8 cellular contexts compared by ENCODE assay signal in the genomic region with DNA sequence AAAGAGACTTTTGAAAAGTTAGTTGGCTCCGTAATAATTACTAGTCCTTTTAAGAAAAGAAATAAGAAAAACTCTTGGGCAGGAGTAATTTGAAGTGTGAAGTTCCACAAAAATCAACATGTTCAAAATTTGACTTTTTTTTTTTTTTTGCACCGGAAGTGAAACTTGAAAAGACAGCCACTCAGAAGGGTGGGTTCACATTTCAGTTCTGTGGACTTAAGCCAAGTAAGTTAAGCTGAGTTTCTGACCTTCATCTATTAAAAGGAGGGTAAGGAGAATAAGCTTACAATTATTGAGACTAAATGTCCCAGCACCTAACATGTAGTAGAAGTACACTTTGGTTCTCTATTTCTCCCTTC. TPM values are rescaled to one million over a fixed set of nuclear protein-coding genes. Genes with fewer than 3 reads are reported as not detected.
DNase-seq lines count a peak whose midpoint lies in the region; ATAC-seq and TF ChIP-seq lines count a peak whose summit lies in the region.

No MANE protein-coding gene starts in this region.

- no peak overlapping the region for H3K4me3 ChIP-seq in psoas muscle
- no peak overlapping the region for H3K4me3 ChIP-seq in ascending aorta

- H3K4me1 Mint-ChIP-seq in activated CD8-positive, alpha-beta memory T cell treated with anti-CD3 and anti-CD28 coated beads, Interleukin-2, amount 10 ng/mL, durations not matched to agents 7 days and 5 days, result peaks cover 44% of the 10 kb centered on the region
- peaks cover 34% of the 10 kb centered on the region for H3K4me1 Mint-ChIP-seq in T-helper 17 cell

- peaks cover 10% of the 10 kb centered on the region for H3K4me1 ChIP-seq in psoas muscle
- H3K4me1 ChIP-seq in ascending aorta, result peaks cover 0 to 5% of the 10 kb centered on the region in 2 donors

- no peak for TF ChIP-seq CTCF in psoas muscle (IDR thresholded peaks at IDR 0.05)
- no peak for TF ChIP-seq CTCF in ascending aorta (IDR thresholded peaks at IDR 0.05)

- peak overlapping the region; percentile 77 for H3K27ac Mint-ChIP-seq in activated CD8-positive, alpha-beta memory T cell treated with anti-CD3 and anti-CD28 coated beads, Interleukin-2, amount 10 ng/mL, durations not matched to agents 7 days and 5 days
- peak overlapping the region; percentile 51 for H3K27ac Mint-ChIP-seq in T-helper 17 cell

- H3K36me3 Mint-ChIP-seq in activated CD8-positive, alpha-beta memory T cell treated with anti-CD3 and anti-CD28 coated beads, Interleukin-2, amount 10 ng/mL, durations not matched to agents 7 days and 5 days, result peaks cover 27% of the 10 kb centered on the region
- H3K36me3 Mint-ChIP-seq in T-helper 17 cell (ENCODE audit: low read depth), result peaks cover 8% of the 10 kb centered on the region

- H3K9me3 ChIP-seq in T-helper 17 cell (ENCODE audit: control insufficient read depth, low read length, poor library complexity, severe bottlenecking) (no peaks in the 10 kb centered on the region), psoas muscle (no peaks in the 10 kb centered on the region), ascending aorta (no peaks in the 10 kb centered on the region)

- H3K4me3 Mint-ChIP-seq in activated CD8-positive, alpha-beta memory T cell treated with anti-CD3 and anti-CD28 coated beads, Interleukin-2, amount 10 ng/mL, durations not matched to agents 7 days and 5 days, result no peak overlapping the region
- H3K4me3 Mint-ChIP-seq in T-helper 17 cell, result peak overlapping the region; percentile 15

- H3K36me3 ChIP-seq in psoas muscle (ENCODE audit: insufficient read depth in 1 of 2, low read depth in 1 of 2) (peaks cover 0 to 12% of the 10 kb centered on the region in 2 donors), ascending aorta (peaks cover 0 to 6% of the 10 kb centered on the region in 2 donors)

- no peak for ATAC-seq in activated CD8-positive, alpha-beta memory T cell treated with anti-CD3 and anti-CD28 coated beads, Interleukin-2, amount 10 ng/mL, durations not matched to agents 7 days and 5 days
- ATAC-seq in HG02943 (IDR thresholded peaks at IDR 0.05; ENCODE audit: low read depth, unreplicated experiment) (peak; percentile 57), T-helper 17 cell (no peak), psoas muscle (peak in 1 of 4 donors; percentile 69)

- H3K27ac ChIP-seq in psoas muscle, result peak overlapping the region; percentile 24
- no peak overlapping the region for H3K27ac ChIP-seq in ascending aorta

- H3K27me3 ChIP-seq in psoas muscle (ENCODE audit: insufficient read depth in 3 of 3, low read length in 2 of 3) (no peaks in the 10 kb centered on the region), ascending aorta (no peaks in the 10 kb centered on the region)

- H3K27me3 Mint-ChIP-seq in activated CD8-positive, alpha-beta memory T cell treated with anti-CD3 and anti-CD28 coated beads, Interleukin-2, amount 10 ng/mL, durations not matched to agents 7 days and 5 days, result no peaks in the 10 kb centered on the region
- no peaks in the 10 kb centered on the region for H3K27me3 Mint-ChIP-seq in T-helper 17 cell

- CTCF ChIA-PET in activated CD8-positive, alpha-beta memory T cell treated with anti-CD3 and anti-CD28 coated beads, Interleukin-2, amount 10 ng/mL, durations not matched to agents 7 days and 5 days (lab: Charles Lee), result interaction anchor here (0.8 to 3.3 kb wide), 7 partner anchors 9 to 52 kb away, joined by 4 to 19 read pairs (median 5); partner anchors contain the start of genes CDC73, RO60 and UCHL5

- DNase-seq in activated CD8-positive, alpha-beta memory T cell treated with anti-CD3 and anti-CD28 coated beads, Interleukin-2, amount 10 ng/mL, durations not matched to agents 7 days and 5 days, result no peak
- no peak for DNase-seq in activated CD8-positive, alpha-beta memory T cell treated with anti-CD3 and anti-CD28 coated beads for 24 hours
- DNase-seq in T-helper 17 cell (no peak), psoas muscle (no peak), ascending aorta (ENCODE audit: low spot score in 2 of 2) (no peak), SIG-M5 treated with dmso at 0.1 percent for 504 hours (lab: John Stamatoyannopoulos, UW; ENCODE audit: unreplicated experiment) (no peak), SKM-1 treated with dmso at 0.1 percent for 144 hours (lab: John Stamatoyannopoulos, UW; ENCODE audit: unreplicated experiment) (no peak)

- 47 to 55% (median 54%) methylated on average over 2 of the region's 2 CpGs for WGBS in psoas muscle, 3 donors

- no peaks in the 10 kb centered on the region for H3K9me3 Mint-ChIP-seq in activated CD8-positive, alpha-beta memory T cell treated with anti-CD3 and anti-CD28 coated beads, Interleukin-2, amount 10 ng/mL, durations not matched to agents 7 days and 5 days (ENCODE audit: low read depth)

- intact Hi-C loops in psoas muscle (cut with DNase I), result no loop called here
- intact Hi-C loops in ascending aorta (cut with DNase I), result no loop called here

RNA-seq across cellular contexts. Expression of gene RO60, which starts 11.0 kb away (rescaled TPM):
- 10 to 100 TPM; 59.0 to 59.3 TPM for total RNA-seq in activated CD8-positive, alpha-beta memory T cell treated with anti-CD3 and anti-CD28 coated beads, Interleukin-2, amount 10 ng/mL, durations not matched to agents 7 days and 5 days
- total RNA-seq in T-helper 17 cell (10 to 100 TPM; 44.0 to 58.2 TPM), psoas muscle (10 to 100 TPM; 35.1 to 44.3 (median 39.7) TPM), ascending aorta (56.2 TPM)
- polyA plus RNA-seq in psoas muscle, result 10 to 100 TPM in 1 of 3 donors, 1 to 10 TPM in 2; 6.6 to 29.7 (median 6.8) TPM

RNA-seq across cellular contexts. Expression of gene UCHL5, which starts 11.2 kb away (rescaled TPM):
- total RNA-seq in activated CD8-positive, alpha-beta memory T cell treated with anti-CD3 and anti-CD28 coated beads, Interleukin-2, amount 10 ng/mL, durations not matched to agents 7 days and 5 days, result 10 to 100 TPM; 50.8 to 68.5 TPM
- total RNA-seq in T-helper 17 cell, result 10 to 100 TPM; 15.5 to 18.9 TPM
- 10 to 100 TPM; 28.3 to 43.3 (median 34.1) TPM for total RNA-seq in psoas muscle
- polyA plus RNA-seq in psoas muscle, result 10 to 100 TPM; 18.6 to 44.2 (median 25.1) TPM
- total RNA-seq in ascending aorta, result 4.2 TPM

RNA-seq across cellular contexts. Expression of gene GLRX2, which starts 34.8 kb away (rescaled TPM):
- 10 to 100 TPM; 22.3 to 37.6 TPM for total RNA-seq in activated CD8-positive, alpha-beta memory T cell treated with anti-CD3 and anti-CD28 coated beads, Interleukin-2, amount 10 ng/mL, durations not matched to agents 7 days and 5 days
- 1 to 10 TPM; 7.0 to 7.8 TPM for total RNA-seq in T-helper 17 cell
- 10 to 100 TPM; 41.3 to 68.1 (median 54.7) TPM for total RNA-seq in psoas muscle
- polyA plus RNA-seq in psoas muscle, result 10 to 100 TPM; 48.1 to 97.9 (median 72.8) TPM
- total RNA-seq in ascending aorta, result 2.8 TPM

RNA-seq across cellular contexts. Expression of gene CDC73, which starts 51.5 kb away (rescaled TPM):
- total RNA-seq in activated CD8-positive, alpha-beta memory T cell treated with anti-CD3 and anti-CD28 coated beads, Interleukin-2, amount 10 ng/mL, durations not matched to agents 7 days and 5 days, result 10 to 100 TPM; 55.6 to 63.3 TPM
- total RNA-seq in T-helper 17 cell (10 to 100 TPM; 73.2 to 84.9 TPM), psoas muscle (10 to 100 TPM; 24.9 to 30.1 (median 28.5) TPM), ascending aorta (26.5 TPM)
- 10 to 100 TPM in 1 of 3 donors, 1 to 10 TPM in 2; 5.3 to 16.4 (median 8.3) TPM for polyA plus RNA-seq in psoas muscle
